Comparison of ENCODE assay signal across 8 cellular contexts in genomic region chr10:93495654-93496321, GRCh38.
DNase-seq lines count a peak whose midpoint lies in the region; ATAC-seq lines count a peak whose summit lies in the region.

No MANE protein-coding gene starts in this region.

- H3K27ac ChIP-seq in BLaER1 (no peak overlapping the region), iPS-20b (ENCODE audit: low read length) (no peak overlapping the region)

- H3K27me3 ChIP-seq in BLaER1 (no peaks in the 10 kb centered on the region), adipocyte (replicated peaks; ENCODE audit: control insufficient read depth, insufficient read depth, low read length) (no peaks in the 10 kb centered on the region), iPS-20b (ENCODE audit: insufficient read depth, low read length) (peaks cover 17% of the 10 kb centered on the region; the same call in 1 of the 2 replicates)

- H3K9me3 ChIP-seq in BLaER1 = no peaks in the 10 kb centered on the region
- H3K9me3 ChIP-seq in adipocyte (ENCODE audit: control insufficient read depth, low read length) = no peaks in the 10 kb centered on the region
- H3K9me3 ChIP-seq in iPS-20b (ENCODE audit: insufficient read depth, low read depth, low read length) = no peaks in the 10 kb centered on the region

- ATAC-seq in GM18867 (IDR thresholded peaks at IDR 0.05; ENCODE audit: unreplicated experiment) (peak; percentile 22), HG03045 (IDR thresholded peaks at IDR 0.05; ENCODE audit: unreplicated experiment) (peak; percentile 19)

- H3K4me1 ChIP-seq in BLaER1 (peaks cover 26% of the 10 kb centered on the region), adipocyte (ENCODE audit: control insufficient read depth, insufficient read depth, low read length) (peaks cover 3% of the 10 kb centered on the region), iPS-20b (ENCODE audit: insufficient read depth, low read length) (no peaks in the 10 kb centered on the region)

- peaks cover 11% of the 10 kb centered on the region; the same call in 1 of the 2 replicates for H3K36me3 ChIP-seq in BLaER1
- H3K36me3 ChIP-seq in adipocyte (ENCODE audit: control insufficient read depth, insufficient read depth, low read length, severe bottlenecking) = no peaks in the 10 kb centered on the region
- peaks cover 10% of the 10 kb centered on the region; the same call in 1 of the 2 replicates for H3K36me3 ChIP-seq in iPS-20b (ENCODE audit: insufficient read depth, low read depth, low read length)

- peak overlapping the region; percentile 87 for H3K4me2 ChIP-seq in BLaER1

- peak; percentile 82 for DNase-seq in NCI-H345 (lab: John Stamatoyannopoulos, UW)
- DNase-seq in adipocyte (ENCODE audit: low read depth) = peak; percentile 70
- peak; percentile 11 for DNase-seq in stimulated activated CD4-positive, alpha-beta T cell treated with anti-CD3 and anti-CD28 coated beads, Interleukin-4, amount 100 ng/mL, for 1 hour
- no peak for DNase-seq in NCI-H524 treated with DMSO at 0.1 percent for 48 hours (lab: John Stamatoyannopoulos, UW)

- no peaks in the 10 kb centered on the region for H4K20me1 ChIP-seq in BLaER1

- H3K9ac ChIP-seq in BLaER1 = peak overlapping the region; percentile 74
- peak overlapping the region; percentile 83 for H3K9ac ChIP-seq in adipocyte (ENCODE audit: low read length)
- peak overlapping the region; percentile 84; the same call in 1 of the 2 replicates for H3K9ac ChIP-seq in iPS-20b (ENCODE audit: low read depth, low read length)

- peak overlapping the region; percentile 78 for H3K4me3 ChIP-seq in BLaER1
- peak overlapping the region; percentile 96 for H3K4me3 ChIP-seq in adipocyte (ENCODE audit: low read length)
- H3K4me3 ChIP-seq in iPS-20b (ENCODE audit: low read length) = peak overlapping the region; percentile 97
